In genomic region chr3:14646589-14647413, GRCh38 we compare ENCODE assay signal across 23 cellular contexts. TPM values are rescaled to one million over a fixed set of nuclear protein-coding genes. Genes with fewer than 3 reads are reported as not detected.
A peak's percentile ranks its signal among the peaks of the same experiment; 100 is the strongest.
DNase-seq lines count a peak whose midpoint lies in the region; ATAC-seq and TF ChIP-seq lines count a peak whose summit lies in the region.
"Had no signal": no experiment of that assay in that cellular context is flagged by ENCODE, and none has a peak within 500 bp of the region (broad histone marks: within the 10 kb centered on the region; RNA-seq: fewer than 3 reads in every experiment).

No MANE protein-coding gene starts in this region.

- H3K56ac ChIP-seq in mesendoderm (ENCODE audit: low read length): no peak overlapping the region

- H3K4me3 ChIP-seq in HCT116 (replicated peaks in 1 of 2; ENCODE audit: low read depth in 1 of 2, low read length in 2 of 2): no peak overlapping the region
- H3K4me3 ChIP-seq in choroid plexus epithelial cell (ENCODE audit: low read depth, low read length): no peak overlapping the region
- H3K4me3 ChIP-seq in mesendoderm (ENCODE audit: low read length): no peak overlapping the region
- H3K4me3 ChIP-seq: psoas muscle, skin epidermis, stomach, upper lobe of left lung had no signal

- peak in 2 of 3 experiments; percentile 17 to 28; a peak in 1 of 6 replicates for TF ChIP-seq CTCF in HCT116 (IDR thresholded peaks at IDR 0.05 in 2 of 3, conservative IDR thresholded peaks at IDR 0.05 in 1 of 3; ENCODE audit: borderline replicate concordance in 1 of 3, insufficient read depth in 1 of 3, low read depth in 2 of 3, low read length in 2 of 3)
- TF ChIP-seq CTCF in choroid plexus epithelial cell (conservative IDR thresholded peaks at IDR 0.05; ENCODE audit: low read depth, low read length): peak; percentile 22

- H3K79me1 ChIP-seq in mesendoderm (ENCODE audit: low read length): no peaks in the 10 kb centered on the region

- no peak overlapping the region for H3K18ac ChIP-seq in mesendoderm (ENCODE audit: low read length)

- CTCF ChIA-PET in HCT116 (lab: Charles Lee): no interaction called here

- no peaks in the 10 kb centered on the region for H3K9me3 ChIP-seq in HCT116 (ENCODE audit: control insufficient read depth in 1 of 2, insufficient read depth in 1 of 2, low read depth in 1 of 2, low read length in 2 of 2)
- H3K9me3 ChIP-seq: Caco-2, psoas muscle, stomach, upper lobe of left lung had no signal

- TF ChIP-seq POLR2A in HCT116 (IDR thresholded peaks at IDR 0.05; ENCODE audit: borderline replicate concordance, extremely low read depth, insufficient read depth, insufficient read length): no peak

- RAD21 ChIA-PET in HCT116 (lab: Charles Lee; ENCODE audit: low non-redundant PET in 1 of 2, low total read pairs in 2 of 2, uncharacterized antibody in 2 of 2, unreplicated experiment in 2 of 2): no interaction called here

- no peak overlapping the region for H3K27ac Mint-ChIP-seq in activated naive CD4-positive, alpha-beta T cell treated with anti-CD3 and anti-CD28 coated beads, Interleukin-2, amount 50 U/mL, for 72 hours
- H3K27ac Mint-ChIP-seq: activated CD4-positive, alpha-beta memory T cell treated with anti-CD3 and anti-CD28 coated beads, Interleukin-2, amount 10 ng/mL, durations not matched to agents 7 days and 5 days; activated naive CD4-positive, alpha-beta T cell treated with anti-CD3 and anti-CD28 coated beads, Interleukin-2, amount 10 ng/mL, durations not matched to agents 7 days and 5 days; B cell had no signal

- H4K8ac ChIP-seq in mesendoderm (ENCODE audit: low read depth, low read length): no peak overlapping the region

- H4K20me1 ChIP-seq in HCT116 (ENCODE audit: insufficient read depth): no peaks in the 10 kb centered on the region

- DNase-seq in HCT116 (ENCODE audit: low read depth, low spot score) (no peak), NOMO-1 treated with DMSO at 0.1 percent for 48 hours (lab: John Stamatoyannopoulos, UW; ENCODE audit: unreplicated experiment) (peak; percentile 46), choroid plexus epithelial cell (ENCODE audit: low read depth) (no peak), mesendoderm (peak; percentile 69), AG08395 (ENCODE audit: low spot score) (no peak), ecto neural progenitor cell (ENCODE audit: low spot score) (no peak), SW480 (ENCODE audit: low spot score) (no peak)
- DNase-seq in activated naive CD4-positive, alpha-beta T cell treated with anti-CD3 and anti-CD28 coated beads, Interleukin-2, amount 50 U/mL, for 72 hours (ENCODE audit: low spot score in 2 of 2): no peak
- DNase-seq: activated CD4-positive, alpha-beta memory T cell treated with anti-CD3 and anti-CD28 coated beads, Interleukin-2, amount 10 ng/mL, durations not matched to agents 7 days and 5 days; activated CD4-positive, CD25-positive, alpha-beta regulatory T cell; activated naive CD4-positive, alpha-beta T cell treated with anti-CD3 and anti-CD28 coated beads, Interleukin-2, amount 10 ng/mL, durations not matched to agents 7 days and 5 days; activated T-cell treated with anti-CD3 and anti-CD28 coated beads, Interleukin-2, amount 50 U/mL, for 4 hours; Caco-2; left colon; NCI-H1048; NCI-H2081; psoas muscle; stimulated activated CD4-positive, alpha-beta T cell treated with anti-CD3 and anti-CD28 coated beads, Interleukin-2, amount 100 ng/mL, for 48 hours; stomach; upper lobe of left lung had no signal

- no peak for ATAC-seq in HCT116
- no peak for ATAC-seq in activated naive CD4-positive, alpha-beta T cell treated with anti-CD3 and anti-CD28 coated beads, Interleukin-2, amount 50 U/mL, for 72 hours
- ATAC-seq: activated T-cell treated with anti-CD3 and anti-CD28 coated beads, Interleukin-2, amount 50 U/mL, for 4 hours; left colon; psoas muscle had no signal

- H3K4me2 ChIP-seq in HCT116 (ENCODE audit: low read length) (no peak overlapping the region), mesendoderm (ENCODE audit: low read length) (no peak overlapping the region)

- H3K9ac ChIP-seq in HCT116 (ENCODE audit: low read length): no peak overlapping the region
- no peak overlapping the region for H3K9ac ChIP-seq in mesendoderm (ENCODE audit: low read length)

- H2AFZ ChIP-seq in HCT116 (ENCODE audit: low read depth, low read length, poor library complexity, severe bottlenecking): no peak overlapping the region

- H3K36me3 ChIP-seq in HCT116 (ENCODE audit: control insufficient read depth in 1 of 2, insufficient read depth in 2 of 2, low read length in 2 of 2): no peaks in the 10 kb centered on the region
- no peaks in the 10 kb centered on the region for H3K36me3 ChIP-seq in mesendoderm (ENCODE audit: control insufficient read depth, insufficient read depth, low read length)
- H3K36me3 ChIP-seq: stomach, upper lobe of left lung had no signal

- no peak overlapping the region for H2BK5ac ChIP-seq in mesendoderm (ENCODE audit: low read length)

- peaks cover 13 to 16% of the 10 kb centered on the region in 2 donors for H3K36me3 Mint-ChIP-seq in activated naive CD4-positive, alpha-beta T cell treated with anti-CD3 and anti-CD28 coated beads, Interleukin-2, amount 50 U/mL, for 72 hours

- no peaks in the 10 kb centered on the region for H3K9me3 Mint-ChIP-seq in activated naive CD4-positive, alpha-beta T cell treated with anti-CD3 and anti-CD28 coated beads, Interleukin-2, amount 50 U/mL, for 72 hours
- H3K9me3 Mint-ChIP-seq: activated CD4-positive, alpha-beta memory T cell treated with anti-CD3 and anti-CD28 coated beads, Interleukin-2, amount 10 ng/mL, durations not matched to agents 7 days and 5 days; activated naive CD4-positive, alpha-beta T cell treated with anti-CD3 and anti-CD28 coated beads, Interleukin-2, amount 10 ng/mL, durations not matched to agents 7 days and 5 days; activated T-cell treated with anti-CD3 and anti-CD28 coated beads, Interleukin-2, amount 50 U/mL, for 4 hours had no signal

- TF ChIP-seq RAD21 in HCT116 (IDR thresholded peaks at IDR 0.05; ENCODE audit: low read depth): 0 out of 2 replicates have a peak, but pooled peaks have one; percentile 4

- no peak overlapping the region for H3K23ac ChIP-seq in mesendoderm (ENCODE audit: low read length)

- no peak overlapping the region for H2BK120ac ChIP-seq in mesendoderm (ENCODE audit: low read depth, low read length)

- no peaks in the 10 kb centered on the region for H3K9me2 ChIP-seq in HCT116 (ENCODE audit: insufficient read depth)

- H3K4me1 ChIP-seq in HCT116 (ENCODE audit: control insufficient read depth in 1 of 2, insufficient read depth in 2 of 2, low read length in 2 of 2) (peaks cover 0 to 8% of the 10 kb centered on the region in 2 experiments; a peak in 2 of 4 replicates), mesendoderm (ENCODE audit: control insufficient read depth, low read depth, low read length) (no peaks in the 10 kb centered on the region)

- POLR2A ChIA-PET in HCT116 (lab: Charles Lee): no interaction called here

- intact Hi-C loops in HCT116 (cut with micrococcal nuclease): no loop called here

- H3K79me2 ChIP-seq in HCT116 (ENCODE audit: insufficient read depth, low read length) (peaks cover 2% of the 10 kb centered on the region), mesendoderm (ENCODE audit: control insufficient read depth, insufficient read depth, low read length) (no peaks in the 10 kb centered on the region)

- H3K27me3 ChIP-seq in HCT116 (ENCODE audit: insufficient read depth, low read length): no peaks in the 10 kb centered on the region
- no peaks in the 10 kb centered on the region for H3K27me3 ChIP-seq in mesendoderm (ENCODE audit: insufficient read depth, low read length, poor library complexity)
- H3K27me3 ChIP-seq: upper lobe of left lung had no signal

- no peak overlapping the region for H2AK5ac ChIP-seq in mesendoderm (ENCODE audit: low read length)

- H4K5ac ChIP-seq in mesendoderm (ENCODE audit: low read length): no peak overlapping the region

- H2BK15ac ChIP-seq in mesendoderm (replicated peaks; ENCODE audit: low read depth): no peak overlapping the region

- H3K4ac ChIP-seq in mesendoderm (ENCODE audit: low read depth, low read length): no peak overlapping the region

- no TSS peak for BruUV-seq in HCT116 (replicated peaks; lab: Mats Ljungman, UMichigan)

- H3K27ac ChIP-seq in HCT116 (ENCODE audit: low read depth, low read length) (no peak overlapping the region), mesendoderm (ENCODE audit: low read depth, low read length) (no peak overlapping the region)
- H3K27ac ChIP-seq: psoas muscle, skin epidermis, stomach, upper lobe of left lung had no signal

- no CpG with 5 or more reads among the region's 9 CpGs for WGBS in mesendoderm (ENCODE audit: extremely low coverage, insufficient coverage, low lambda C conversion rate)

TF ChIP-seq in HCT116, 20 proteins besides CTCF, POLR2A, EP300 and RAD21 (continues in another document):
- TF ChIP-seq SRF (IDR thresholded peaks at IDR 0.05; ENCODE audit: low read depth): no peak
- TF ChIP-seq ELF1 (IDR thresholded peaks at IDR 0.05; ENCODE audit: borderline replicate concordance, low read depth): no peak
- no peak for TF ChIP-seq YY1 (IDR thresholded peaks at IDR 0.05; ENCODE audit: extremely low read depth, insufficient replicate concordance, low read depth, low read length)
- no peak for TF ChIP-seq EZH2phosphoT487 (IDR thresholded peaks at IDR 0.05; ENCODE audit: borderline replicate concordance)
- no peak for TF ChIP-seq ZBTB33 (IDR thresholded peaks at IDR 0.05; ENCODE audit: extremely low read depth, insufficient replicate concordance, low read length)

RNA-seq across cellular contexts. Expression of gene CCDC174, which starts 4.8 kb away (rescaled TPM):
- total RNA-seq in HCT116 (2021; ENCODE audit: unreplicated experiment): 15.6 TPM
- polyA plus RNA-seq in HCT116 (2012): 10.5 and 14.8 TPM in 2 replicates
- 12.3 TPM for polyA plus RNA-seq in mesendoderm (2013, experiment 1 of 2)
- polyA plus RNA-seq in mesendoderm (2013, experiment 2 of 2): 11.5 TPM
- 10 to 100 TPM; 19.8 to 23.3 TPM for total RNA-seq in activated naive CD4-positive, alpha-beta T cell treated with anti-CD3 and anti-CD28 coated beads, Interleukin-2, amount 50 U/mL, for 72 hours

RNA-seq across cellular contexts. Expression of gene C3orf20, which starts 28.1 kb away (rescaled TPM):
- total RNA-seq in HCT116 (2021; ENCODE audit: unreplicated experiment): 0.20 TPM
- polyA plus RNA-seq in HCT116 (2012): 0.03 and 0.04 TPM in 2 replicates
- not detected for polyA plus RNA-seq in mesendoderm (2013, experiment 1 of 2)
- not detected for polyA plus RNA-seq in mesendoderm (2013, experiment 2 of 2)
- total RNA-seq in activated naive CD4-positive, alpha-beta T cell treated with anti-CD3 and anti-CD28 coated beads, Interleukin-2, amount 50 U/mL, for 72 hours: under 1 TPM in 1 of 2 donors, not detected in 1; 0.56 TPM
- total RNA-seq: NCI-H460 had no signal
- polyA plus RNA-seq: stomach had no signal

Comparison
In these comparisons a context has a peak if more than half of its experiments do, and no peak if none do; other contexts are left out.
1. DNase-seq: peak in NOMO-1 treated with DMSO at 0.1 percent for 48 hours (single experiment) and mesendoderm (single experiment); none in HCT116 (single experiment), choroid plexus epithelial cell (single experiment), activated naive CD4-positive, alpha-beta T cell treated with anti-CD3 and anti-CD28 coated beads, Interleukin-2, amount 50 U/mL, for 72 hours (0 of 2), AG08395 (single experiment), ecto neural progenitor cell (single experiment) and SW480 (single experiment).